26 cellular contexts compared by ENCODE assay signal in genomic region chr3:168532135-168532534, GRCh38.
"Had no signal": no experiment of that assay in that cellular context is flagged by ENCODE, and none has a peak within 500 bp of the region (broad histone marks: within the 10 kb centered on the region; RNA-seq: fewer than 3 reads in every experiment).

No MANE protein-coding gene starts in this region.

- H3K27me3 ChIP-seq: colonic mucosa, esophagus muscularis mucosa, heart right ventricle, left lung, neutrophil, pancreas, right lobe of liver, stomach, thyroid gland, vagina had no signal

- H3K9me3 Mint-ChIP-seq: dendritic cell treated with granulocyte-macrophage colony-stimulating factor and Interleukin-4, amounts not matched to agents 40 ng/mL and 50 ng/mL, for 4 days; natural killer cell had no signal

- DNase-seq: colonic mucosa; effector CD8-positive, alpha-beta T cell; foreskin keratinocyte; glutamatergic neuron; heart right ventricle; hippocampal formation; left cardiac atrium; left lung; mammary epithelial cell; mesendoderm; natural killer cell; pancreas; retina; right lobe of liver; small intestine; stimulated activated CD4-positive, alpha-beta T cell treated with anti-CD3 and anti-CD28 coated beads, Interleukin-15, amount 100 ng/mL, for 24 hours; stimulated activated CD4-positive, alpha-beta T cell treated with anti-CD3 and anti-CD28 coated beads, Interleukin-2, amount 100 ng/mL, for 48 hours; stimulated activated naive CD4-positive, alpha-beta T cell treated with Interleukin-2 at 50 U/mL for 16 hours; stomach; thyroid gland; trophoblast cell had no signal

- H3K9me3 ChIP-seq: colonic mucosa, esophagus muscularis mucosa, heart right ventricle, left lung, neutrophil, pancreas, right lobe of liver, stomach, thyroid gland, vagina had no signal

- H3K27ac Mint-ChIP-seq: dendritic cell treated with granulocyte-macrophage colony-stimulating factor and Interleukin-4, amounts not matched to agents 40 ng/mL and 50 ng/mL, for 4 days; natural killer cell; stimulated activated effector memory CD8-positive, alpha-beta T cell treated with anti-CD3 and anti-CD28 coated beads, Interleukin-12 subunit alpha, Interleukin-12 subunit beta, amount 100 ng/mL, for 72 hours had no signal

- H3K27me3 Mint-ChIP-seq: dendritic cell treated with granulocyte-macrophage colony-stimulating factor and Interleukin-4, amounts not matched to agents 40 ng/mL and 50 ng/mL, for 4 days had no signal

- H3K36me3 Mint-ChIP-seq: natural killer cell; stimulated activated effector memory CD8-positive, alpha-beta T cell treated with anti-CD3 and anti-CD28 coated beads, Interleukin-12 subunit alpha, Interleukin-12 subunit beta, amount 100 ng/mL, for 72 hours had no signal

- H3K4me3 Mint-ChIP-seq: dendritic cell treated with granulocyte-macrophage colony-stimulating factor and Interleukin-4, amounts not matched to agents 40 ng/mL and 50 ng/mL, for 4 days; natural killer cell; stimulated activated effector memory CD8-positive, alpha-beta T cell treated with anti-CD3 and anti-CD28 coated beads, Interleukin-12 subunit alpha, Interleukin-12 subunit beta, amount 100 ng/mL, for 72 hours had no signal

- H3K27ac ChIP-seq: colonic mucosa, esophagus muscularis mucosa, foreskin keratinocyte, heart right ventricle, left lung, neutrophil, pancreas, right lobe of liver, stomach, thyroid gland, vagina had no signal

- H3K4me3 ChIP-seq: colonic mucosa, esophagus muscularis mucosa, heart right ventricle, left lung, pancreas, right lobe of liver, stomach, thyroid gland, vagina had no signal

- ATAC-seq: foreskin keratinocyte; heart right ventricle; left cardiac atrium; left lung; natural killer cell; pancreas; right lobe of liver; stimulated activated effector memory CD8-positive, alpha-beta T cell treated with anti-CD3 and anti-CD28 coated beads, Interleukin-12 subunit alpha, Interleukin-12 subunit beta, amount 100 ng/mL, for 72 hours had no signal

- H3K4me1 Mint-ChIP-seq: natural killer cell; stimulated activated effector memory CD8-positive, alpha-beta T cell treated with anti-CD3 and anti-CD28 coated beads, Interleukin-12 subunit alpha, Interleukin-12 subunit beta, amount 100 ng/mL, for 72 hours had no signal

- H3K36me3 ChIP-seq: colonic mucosa, esophagus muscularis mucosa, heart right ventricle, left lung, neutrophil, pancreas, right lobe of liver, stomach, thyroid gland, vagina had no signal

- H3K4me1 ChIP-seq: colonic mucosa, esophagus muscularis mucosa, foreskin keratinocyte, heart right ventricle, left lung, pancreas, stomach, thyroid gland, vagina had no signal
